27 cellular contexts compared by ENCODE assay signal in the genomic region with DNA sequence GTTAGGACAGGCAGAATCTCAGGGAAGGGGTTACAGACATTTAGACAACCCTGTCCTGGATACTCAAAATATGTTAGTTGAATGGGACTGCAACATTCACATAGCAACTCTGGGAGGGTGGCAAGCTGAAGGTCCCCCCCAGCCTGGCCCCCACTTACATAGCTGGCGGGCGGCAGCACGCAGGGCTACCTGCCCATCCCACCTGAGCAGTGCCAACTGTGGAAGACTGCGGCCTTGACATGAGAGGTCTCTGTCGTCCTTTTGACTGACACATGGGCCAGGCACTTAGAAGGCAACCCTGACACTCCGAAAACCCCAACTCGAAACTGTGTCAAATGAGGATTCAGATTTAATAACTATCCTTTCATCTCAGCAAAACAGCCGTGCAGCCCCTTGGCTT. TPM values are rescaled to one million over a fixed set of nuclear protein-coding genes. Genes with fewer than 3 reads are reported as not detected.
"Had no signal": no experiment of that assay in that cellular context is flagged by ENCODE, and none has a peak within 500 bp of the region (broad histone marks: within the 10 kb centered on the region; RNA-seq: fewer than 3 reads in every experiment).

No MANE protein-coding gene starts in this region.

- H3K27ac Mint-ChIP-seq: activated CD8-positive, alpha-beta memory T cell treated with anti-CD3 and anti-CD28 coated beads, Interleukin-2, amount 10 ng/mL, durations not matched to agents 7 days and 5 days; activated CD8-positive, alpha-beta T cell treated with anti-CD3 and anti-CD28 coated beads, Interleukin-2, amount 10 ng/mL, durations not matched to agents 7 days and 5 days; activated naive CD4-positive, alpha-beta T cell treated with anti-CD3 and anti-CD28 coated beads, Interleukin-2, amount 50 U/mL, for 72 hours; activated naive CD8-positive, alpha-beta T cell treated with anti-CD3 and anti-CD28 coated beads, Interleukin-2, amount 50 U/mL, for 24 hours; T-helper 1 cell treated with Interleukin-12 subunit alpha and Interleukin-12 subunit beta and Interleukin-4 antibody, amounts not matched to agents 30 μg/mL and 1 μg/mL, for 36 hours had no signal

- H3K27ac ChIP-seq: ascending aorta, body of pancreas had no signal

- ATAC-seq: activated CD8-positive, alpha-beta memory T cell treated with anti-CD3 and anti-CD28 coated beads, Interleukin-2, amount 10 ng/mL, durations not matched to agents 7 days and 5 days; activated CD8-positive, alpha-beta T cell treated with anti-CD3 and anti-CD28 coated beads, Interleukin-2, amount 10 ng/mL, durations not matched to agents 7 days and 5 days; activated naive CD4-positive, alpha-beta T cell treated with anti-CD3 and anti-CD28 coated beads, Interleukin-2, amount 50 U/mL, for 72 hours; activated naive CD8-positive, alpha-beta T cell treated with anti-CD3 and anti-CD28 coated beads, Interleukin-2, amount 50 U/mL, for 24 hours; activated T-cell treated with anti-CD3 and anti-CD28 coated beads, Interleukin-2, amount 50 U/mL, for 4 hours; body of pancreas had no signal

- H3K4me1 Mint-ChIP-seq: activated CD8-positive, alpha-beta memory T cell treated with anti-CD3 and anti-CD28 coated beads, Interleukin-2, amount 10 ng/mL, durations not matched to agents 7 days and 5 days; central memory CD8-positive, alpha-beta T cell had no signal

- H3K27me3 ChIP-seq: ascending aorta had no signal

- H3K9me3 Mint-ChIP-seq: activated naive CD4-positive, alpha-beta T cell treated with anti-CD3 and anti-CD28 coated beads, Interleukin-2, amount 50 U/mL, for 72 hours; activated naive CD8-positive, alpha-beta T cell treated with anti-CD3 and anti-CD28 coated beads, Interleukin-2, amount 50 U/mL, for 24 hours; activated T-cell treated with anti-CD3 and anti-CD28 coated beads, Interleukin-2, amount 50 U/mL, for 4 hours; central memory CD8-positive, alpha-beta T cell; T-helper 1 cell treated with Interleukin-12 subunit alpha and Interleukin-12 subunit beta and Interleukin-4 antibody, amounts not matched to agents 30 μg/mL and 1 μg/mL, for 36 hours had no signal

- H3K4me1 ChIP-seq: ascending aorta, body of pancreas had no signal

- DNase-seq: activated CD4-positive, alpha-beta T cell treated with anti-CD3 and anti-CD28 coated beads for 48 hours; activated CD4-positive, alpha-beta T cell treated with anti-CD3 and anti-CD28 coated beads, Interleukin-2, amount 50 U/mL, for 4 hours; activated CD4-positive, CD25-positive, alpha-beta regulatory T cell treated with anti-CD3 and anti-CD28 coated beads, Interleukin-2, amount 50 U/mL, for 72 hours; activated CD8-positive, alpha-beta memory T cell treated with anti-CD3 and anti-CD28 coated beads, Interleukin-2, amount 10 ng/mL, durations not matched to agents 7 days and 5 days; activated CD8-positive, alpha-beta T cell treated with anti-CD3 and anti-CD28 coated beads, Interleukin-2, amount 10 ng/mL, durations not matched to agents 7 days and 5 days; activated effector memory CD4-positive, alpha-beta T cell treated with anti-CD3 and anti-CD28 coated beads, Interleukin-2, amount 50 U/mL, for 16 hours; activated naive CD4-positive, alpha-beta T cell treated with Interleukin-2 at 50 U/mL for 16 hours; activated naive CD8-positive, alpha-beta T cell treated with anti-CD3 and anti-CD28 coated beads, Interleukin-2, amount 50 U/mL, for 24 hours; activated T-cell treated with anti-CD3 and anti-CD28 coated beads, Interleukin-2, amount 50 U/mL, for 4 hours; amniotic stem cell; body of pancreas; Kasumi-1; NCI-H1105 treated with DMSO at 0.1 percent for 48 hours; NCI-H1436 treated with DMSO at 0.1 percent for 48 hours; NCI-H187 treated with DMSO at 0.1 percent for 48 hours; NCI-H2171 treated with DMSO at 0.1 percent for 48 hours; NCI-H226; NCI-H526 treated with DMSO at 0.1 percent for 48 hours; NCI-H82; OCI-M1; SHP77 had no signal

- H3K36me3 Mint-ChIP-seq: activated CD8-positive, alpha-beta memory T cell treated with anti-CD3 and anti-CD28 coated beads, Interleukin-2, amount 10 ng/mL, durations not matched to agents 7 days and 5 days had no signal

- H3K4me3 Mint-ChIP-seq: activated CD8-positive, alpha-beta memory T cell treated with anti-CD3 and anti-CD28 coated beads, Interleukin-2, amount 10 ng/mL, durations not matched to agents 7 days and 5 days; activated CD8-positive, alpha-beta T cell treated with anti-CD3 and anti-CD28 coated beads, Interleukin-2, amount 10 ng/mL, durations not matched to agents 7 days and 5 days; activated naive CD8-positive, alpha-beta T cell treated with anti-CD3 and anti-CD28 coated beads, Interleukin-2, amount 50 U/mL, for 24 hours; activated T-cell treated with anti-CD3 and anti-CD28 coated beads, Interleukin-2, amount 50 U/mL, for 4 hours; central memory CD8-positive, alpha-beta T cell; T-helper 1 cell treated with Interleukin-12 subunit alpha and Interleukin-12 subunit beta and Interleukin-4 antibody, amounts not matched to agents 30 μg/mL and 1 μg/mL, for 36 hours had no signal

RNA-seq across cellular contexts. Expression of gene PAX5, which starts 16.5 kb away (rescaled TPM):
- total RNA-seq: ascending aorta, NCI-H460, SK-MEL-5 had no signal
